ENCODE assay signal across 29 cellular contexts in genomic region chr18:72984290-72984689, GRCh38.
"Had no signal": no experiment of that assay in that cellular context is flagged by ENCODE, and none has a peak within 500 bp of the region (broad histone marks: within the 10 kb centered on the region; RNA-seq: fewer than 3 reads in every experiment).

No MANE protein-coding gene starts in this region.

- H3K27me3 Mint-ChIP-seq: stimulated activated memory B cell treated with anti-CD40 and anti-IgM and Interleukin-4, amounts not matched to agents 10 μg/mL and 1 μg/mL and 100 μg/mL, for 72 hours; stimulated activated naive B cell treated with anti-CD40 and anti-IgM and Interleukin-4, amounts not matched to agents 10 μg/mL and 1 μg/mL and 100 μg/mL, for 72 hours; stimulated activated naive CD8-positive, alpha-beta T cell treated with anti-CD3 and anti-CD28 coated beads, Interleukin-15, amount 100 ng/mL, for 72 hours; stimulated activated naive CD8-positive, alpha-beta T cell treated with anti-CD3 and anti-CD28 coated beads, Interleukin-15, Interleukin-2, amounts not matched to agents 100 ng/mL and 50 ng/mL, for 24 hours; type B pancreatic cell had no signal

- H3K9me3 ChIP-seq: testis, thyroid gland, uterus, vagina had no signal

- DNase-seq: stimulated activated CD4-positive, alpha-beta T cell treated with anti-CD3 and anti-CD28 coated beads, Interleukin-2, amount 100 ng/mL, for 48 hours; stimulated activated CD4-positive, alpha-beta T cell treated with anti-CD3 and anti-CD28 coated beads, Interleukin-4, amount 100 ng/mL, for 1 hour; stimulated activated CD4-positive, alpha-beta T cell treated with anti-CD3 and anti-CD28 coated beads, Interleukin-4, amount 100 ng/mL, for 24 hours; stimulated activated CD4-positive, alpha-beta T cell treated with anti-CD3 and anti-CD28 coated beads, Interleukin-4, amount 100 ng/mL, for 4 hours; stimulated activated CD8-positive, alpha-beta memory T cell treated with anti-CD3 and anti-CD28 coated beads, Interleukin-4, amount 100 ng/mL, for 48 hours; stimulated activated naive B cell treated with anti-CD40 and anti-IgM and Interleukin-4, amounts not matched to agents 10 μg/mL and 1 μg/mL and 100 μg/mL, for 72 hours; stimulated activated naive CD4-positive, alpha-beta T cell; stimulated activated naive CD4-positive, alpha-beta T cell treated with Interleukin-2 at 50 U/mL for 16 hours; stimulated activated naive CD8-positive, alpha-beta T cell treated with anti-CD3 and anti-CD28 coated beads, Interleukin-15, amount 100 ng/mL, for 72 hours; stimulated activated naive CD8-positive, alpha-beta T cell treated with anti-CD3 and anti-CD28 coated beads, Interleukin-15, Interleukin-2, amounts not matched to agents 100 U/mL and 50 U/mL, for 24 hours; stomach; substantia nigra; testis; thyroid gland; tibial artery; transverse colon; trophoblast cell; upper lobe of left lung; upper lobe of right lung; uterus had no signal

- H3K36me3 ChIP-seq: stomach, suprapubic skin, thoracic aorta, thyroid gland, tibial artery, tibial nerve, transverse colon, upper lobe of left lung, upper lobe of right lung, uterus, vagina had no signal

- H3K4me3 Mint-ChIP-seq: stimulated activated effector memory CD8-positive, alpha-beta T cell treated with anti-CD3 and anti-CD28 coated beads, Interleukin-12 subunit alpha, Interleukin-12 subunit beta, amount 100 ng/mL, for 72 hours; stimulated activated memory B cell treated with anti-CD40 and anti-IgM and Interleukin-4, amounts not matched to agents 10 μg/mL and 1 μg/mL and 100 μg/mL, for 72 hours; stimulated activated naive B cell treated with anti-CD40 and anti-IgM and Interleukin-4, amounts not matched to agents 10 μg/mL and 1 μg/mL and 100 μg/mL, for 72 hours; stimulated activated naive CD8-positive, alpha-beta T cell treated with anti-CD3 and anti-CD28 coated beads, Interleukin-15, amount 100 ng/mL, for 72 hours; stimulated activated naive CD8-positive, alpha-beta T cell treated with anti-CD3 and anti-CD28 coated beads, Interleukin-15, Interleukin-2, amounts not matched to agents 100 ng/mL and 50 ng/mL, for 24 hours; type B pancreatic cell had no signal

- H3K4me1 Mint-ChIP-seq: stimulated activated effector memory CD8-positive, alpha-beta T cell treated with anti-CD3 and anti-CD28 coated beads, Interleukin-12 subunit alpha, Interleukin-12 subunit beta, amount 100 ng/mL, for 72 hours; stimulated activated memory B cell treated with anti-CD40 and anti-IgM and Interleukin-4, amounts not matched to agents 10 μg/mL and 1 μg/mL and 100 μg/mL, for 72 hours; stimulated activated naive B cell treated with anti-CD40 and anti-IgM and Interleukin-4, amounts not matched to agents 10 μg/mL and 1 μg/mL and 100 μg/mL, for 72 hours; stimulated activated naive CD8-positive, alpha-beta T cell treated with anti-CD3 and anti-CD28 coated beads, Interleukin-15, amount 100 ng/mL, for 72 hours had no signal

- H3K27ac Mint-ChIP-seq: stimulated activated effector memory CD8-positive, alpha-beta T cell treated with anti-CD3 and anti-CD28 coated beads, Interleukin-12 subunit alpha, Interleukin-12 subunit beta, amount 100 ng/mL, for 72 hours; stimulated activated memory B cell treated with anti-CD40 and anti-IgM and Interleukin-4, amounts not matched to agents 10 μg/mL and 1 μg/mL and 100 μg/mL, for 72 hours; stimulated activated naive B cell treated with anti-CD40 and anti-IgM and Interleukin-4, amounts not matched to agents 10 μg/mL and 1 μg/mL and 100 μg/mL, for 72 hours; stimulated activated naive CD8-positive, alpha-beta T cell treated with anti-CD3 and anti-CD28 coated beads, Interleukin-15, amount 100 ng/mL, for 72 hours; stimulated activated naive CD8-positive, alpha-beta T cell treated with anti-CD3 and anti-CD28 coated beads, Interleukin-15, Interleukin-2, amounts not matched to agents 100 ng/mL and 50 ng/mL, for 24 hours; type B pancreatic cell had no signal

- H3K27me3 ChIP-seq: stomach, suprapubic skin, testis, thyroid gland, tibial artery, tibial nerve, transverse colon, upper lobe of left lung, upper lobe of right lung, uterus, vagina had no signal

- H3K4me3 ChIP-seq: stomach, suprapubic skin, testis, thoracic aorta, thyroid gland, tibial artery, tibial nerve, transverse colon, upper lobe of left lung, upper lobe of right lung, uterus, vagina had no signal

- H3K4me1 ChIP-seq: stomach, suprapubic skin, testis, thyroid gland, tibial artery, tibial nerve, transverse colon, upper lobe of left lung, upper lobe of right lung, uterus, vagina had no signal

- H3K27ac ChIP-seq: stomach, suprapubic skin, testis, thoracic aorta, thyroid gland, tibial artery, tibial nerve, transverse colon, upper lobe of left lung, upper lobe of right lung, uterus, vagina had no signal

- ATAC-seq: stimulated activated effector memory CD8-positive, alpha-beta T cell treated with anti-CD3 and anti-CD28 coated beads, Interleukin-12 subunit alpha, Interleukin-12 subunit beta, amount 100 ng/mL, for 72 hours; stimulated activated memory B cell treated with anti-CD40 and anti-IgM and Interleukin-4, amounts not matched to agents 10 μg/mL and 1 μg/mL and 100 μg/mL, for 72 hours; stimulated activated naive B cell treated with anti-CD40 and anti-IgM and Interleukin-4, amounts not matched to agents 10 μg/mL and 1 μg/mL and 100 μg/mL, for 72 hours; stimulated activated naive CD8-positive, alpha-beta T cell treated with anti-CD3 and anti-CD28 coated beads, Interleukin-15, amount 100 ng/mL, for 72 hours; stimulated activated naive CD8-positive, alpha-beta T cell treated with anti-CD3 and anti-CD28 coated beads, Interleukin-15, Interleukin-2, amounts not matched to agents 100 U/mL and 50 U/mL, for 24 hours; upper lobe of right lung had no signal

- FAIRE-seq: urothelium cell line had no signal

- H3K9me3 Mint-ChIP-seq: stimulated activated naive CD8-positive, alpha-beta T cell treated with anti-CD3 and anti-CD28 coated beads, Interleukin-15, amount 100 ng/mL, for 72 hours; type B pancreatic cell had no signal

- H3K36me3 Mint-ChIP-seq: stimulated activated effector memory CD8-positive, alpha-beta T cell treated with anti-CD3 and anti-CD28 coated beads, Interleukin-12 subunit alpha, Interleukin-12 subunit beta, amount 100 ng/mL, for 72 hours; stimulated activated memory B cell treated with anti-CD40 and anti-IgM and Interleukin-4, amounts not matched to agents 10 μg/mL and 1 μg/mL and 100 μg/mL, for 72 hours; type B pancreatic cell had no signal
